ENCODE assay signal across 10 cellular contexts in genomic region chr2:85355521-85355920, GRCh38. TPM values are rescaled to one million over a fixed set of nuclear protein-coding genes. Genes with fewer than 3 reads are reported as not detected.
DNase-seq lines count a peak whose midpoint lies in the region; ATAC-seq, FAIRE-seq and TF ChIP-seq lines count a peak whose summit lies in the region.
"Had no signal": no experiment of that assay in that cellular context is flagged by ENCODE, and none has a peak within 500 bp of the region (broad histone marks: within the 10 kb centered on the region; RNA-seq: fewer than 3 reads in every experiment).

No MANE protein-coding gene starts in this region.

- no peaks in the 10 kb centered on the region for H3K9me3 ChIP-seq in ascending aorta
- H3K9me3 ChIP-seq in HepG2 (ENCODE audit: low read length): no peaks in the 10 kb centered on the region

- H3K27me3 ChIP-seq in ascending aorta (no peaks in the 10 kb centered on the region), HepG2 (ENCODE audit: control insufficient read depth in 1 of 2, insufficient read depth in 2 of 2, low read length in 2 of 2) (no peaks in the 10 kb centered on the region; a peak in 1 of 5 replicates)

- peaks cover 9 to 20% of the 10 kb centered on the region in 2 donors for H3K36me3 ChIP-seq in ascending aorta
- H3K36me3 ChIP-seq in HepG2 (replicated peaks in 1 of 2; ENCODE audit: control insufficient read depth in 1 of 2, insufficient read depth in 2 of 2, low read length in 2 of 2): peaks cover 9 to 16% of the 10 kb centered on the region in 2 experiments

- H3K79me2 ChIP-seq in HepG2 (ENCODE audit: insufficient read depth, low read length): peaks cover 35% of the 10 kb centered on the region

- H2AFZ ChIP-seq in HepG2 (ENCODE audit: low read length): no peak overlapping the region

- no peak for DNase-seq in activated T-cell treated with anti-CD3 and anti-CD28 coated beads, Interleukin-2, amount 50 U/mL, for 72 hours
- DNase-seq in activated T-cell treated with anti-CD3 and anti-CD28 coated beads, Interleukin-2, amount 50 U/mL, for 1 hour: no peak
- DNase-seq in ascending aorta (ENCODE audit: low spot score in 2 of 2) (no peak), HepG2 (ENCODE audit: low spot score) (no peak), type B pancreatic cell (ENCODE audit: extremely low spot score, unreplicated experiment) (no peak), mucosa of gallbladder (ENCODE audit: low spot score) (no peak)
- DNase-seq in stimulated activated naive CD4-positive, alpha-beta T cell (lab: John Stamatoyannopoulos, UW): no peak
- DNase-seq: activated gamma-delta T cell had no signal

- H3K4me1 Mint-ChIP-seq in activated T-cell treated with anti-CD3 and anti-CD28 coated beads, Interleukin-2, amount 50 U/mL, for 72 hours (ENCODE audit: low read depth): peaks cover 47% of the 10 kb centered on the region
- peaks cover 29% of the 10 kb centered on the region for H3K4me1 Mint-ChIP-seq in type B pancreatic cell (ENCODE audit: unreplicated experiment)

- peak overlapping the region; percentile 98 to 99 for H3K4me3 Mint-ChIP-seq in activated T-cell treated with anti-CD3 and anti-CD28 coated beads, Interleukin-2, amount 50 U/mL, for 72 hours
- peak overlapping the region; percentile 100 for H3K4me3 Mint-ChIP-seq in type B pancreatic cell

- no peaks in the 10 kb centered on the region for H3K27me3 Mint-ChIP-seq in activated T-cell treated with anti-CD3 and anti-CD28 coated beads, Interleukin-2, amount 50 U/mL, for 72 hours (ENCODE audit: low read depth)
- no peaks in the 10 kb centered on the region for H3K27me3 Mint-ChIP-seq in type B pancreatic cell

- peaks cover 11 to 13% of the 10 kb centered on the region in 2 donors for H3K4me1 ChIP-seq in ascending aorta
- H3K4me1 ChIP-seq in HepG2 (ENCODE audit: insufficient read depth, low read length): peaks cover 33% of the 10 kb centered on the region

- POLR2A ChIA-PET in HepG2 (lab: Yijun Ruan, JAX): interaction anchor here (1.0 to 8.5 kb wide), 11 partner anchors 9 to 241 kb away, joined by 3 to 142 read pairs (median 21); partner anchors contain the start of genes MAT2A, SH2D6 and TGOLN2

- peak overlapping the region; percentile 80 for H3K4me2 ChIP-seq in HepG2 (ENCODE audit: low read depth, low read length)

- no peak for ATAC-seq in activated T-cell treated with anti-CD3 and anti-CD28 coated beads, Interleukin-2, amount 50 U/mL, for 72 hours (replicated peaks in 1 of 2)
- ATAC-seq in HepG2: no peak
- ATAC-seq in HG02588 (IDR thresholded peaks at IDR 0.05; ENCODE audit: unreplicated experiment): no peak

- H4K20me1 ChIP-seq in HepG2 (ENCODE audit: insufficient read depth, low read length): no peaks in the 10 kb centered on the region

- no peak for TF ChIP-seq RAD21 in HepG2 (CRISPR knock-in tag; IDR thresholded peaks at IDR 0.05)

- no peak for FAIRE-seq in HepG2 (lab: Jason Lieb, UNC)
- FAIRE-seq: G401.6 had no signal

- peak overlapping the region; percentile 89 for H3K9ac ChIP-seq in HepG2 (ENCODE audit: insufficient read depth, low read depth, low read length)

- H3K27ac ChIP-seq in ascending aorta (no peak overlapping the region), HepG2 (ENCODE audit: extremely low read length, insufficient read depth, low read length) (no peak overlapping the region)

- in situ Hi-C loops in HepG2 (cut with HindIII; ENCODE audit: extremely low pct_ligation_motif_present, low pct_unique_long_range_greater_than_20kb): no loop called here

- H3K9me3 Mint-ChIP-seq in activated T-cell treated with anti-CD3 and anti-CD28 coated beads, Interleukin-2, amount 50 U/mL, for 72 hours: no peaks in the 10 kb centered on the region
- H3K9me3 Mint-ChIP-seq in type B pancreatic cell: no peaks in the 10 kb centered on the region

- no peak for TF ChIP-seq POLR2A in HepG2 (IDR thresholded peaks at IDR 0.05; ENCODE audit: insufficient read depth in 1 of 2, low read depth in 2 of 2, low read length in 2 of 2)

- CTCF ChIA-PET in HepG2 (lab: Yijun Ruan, JAX; ENCODE audit: low intra/inter-chr PET ratio, low total read pairs): no interaction called here

- WGBS in HepG2 (ENCODE audit: low lambda C conversion rate): 67% methylated on average over 3 of the region's 3 CpGs

- H3K4me3 ChIP-seq in ascending aorta: peak overlapping the region; percentile 81 to 83
- peak overlapping the region; percentile 89 to 93 (median 91) for H3K4me3 ChIP-seq in HepG2 (replicated peaks in 1 of 3; ENCODE audit: insufficient read depth in 1 of 3, low read depth in 2 of 3, low read length in 3 of 3)

- H3K36me3 Mint-ChIP-seq in activated T-cell treated with anti-CD3 and anti-CD28 coated beads, Interleukin-2, amount 50 U/mL, for 72 hours (ENCODE audit: insufficient read depth in 2 of 2): peaks cover 7 to 9% of the 10 kb centered on the region in 2 donors
- H3K36me3 Mint-ChIP-seq in type B pancreatic cell: peaks cover 2% of the 10 kb centered on the region

- TF ChIP-seq EP300 in HepG2 (IDR thresholded peaks at IDR 0.05; ENCODE audit: low read depth in 2 of 2, low read length in 2 of 2): no peak
- TF ChIP-seq EP300 in HepG2 (CRISPR knock-in tag; IDR thresholded peaks at IDR 0.05; ENCODE audit: borderline replicate concordance): no peak

- no TSS peak for BruUV-seq in HepG2 (replicated peaks; lab: Mats Ljungman, UMichigan)

- peak overlapping the region; percentile 9 for H3K27ac Mint-ChIP-seq in activated T-cell treated with anti-CD3 and anti-CD28 coated beads, Interleukin-2, amount 50 U/mL, for 72 hours
- no peak overlapping the region for H3K27ac Mint-ChIP-seq in type B pancreatic cell

- intact Hi-C loops in ascending aorta (cut with DNase I) (loop anchor here (2.0 kb wide), 1 partner anchor 63 kb away; the partner anchor contains the start of gene SH2D6), HepG2 (cut with micrococcal nuclease; ENCODE audit: unreplicated experiment) (no loop called here)

- no peak for TF ChIP-seq CTCF in ascending aorta (IDR thresholded peaks at IDR 0.05)
- TF ChIP-seq CTCF in HepG2 (CRISPR knock-in tag; IDR thresholded peaks at IDR 0.05): no peak
- no peak for TF ChIP-seq CTCF in type B pancreatic cell (conservative IDR thresholded peaks at IDR 0.05)

RNA-seq across cellular contexts. Expression of gene ELMOD3, which starts 1.0 kb away (rescaled TPM):
- total RNA-seq in activated T-cell treated with anti-CD3 and anti-CD28 coated beads, Interleukin-2, amount 50 U/mL, for 72 hours: 10 to 100 TPM; 19.3 to 23.7 TPM
- 7.1 TPM for total RNA-seq in ascending aorta
- total RNA-seq in HepG2 (2016; rRNA removed; fragmentation: Illumina TruSeq; extraction: Trizol): 10.3 and 13.3 TPM in 2 replicates
- 6.9 and 7.5 TPM in 2 replicates for total RNA-seq in HepG2 (2016; cell fraction: cytosol; rRNA removed; fragmentation: Illumina TruSeq; extraction: Trizol; ENCODE audit: low read depth)
- total RNA-seq in HepG2 (2016; cell fraction: insoluble cytoplasmic fraction; rRNA removed; fragmentation: Illumina TruSeq; extraction: Trizol): 10.3 and 15.0 TPM in 2 replicates
- total RNA-seq in HepG2 (2016; cell fraction: membrane; rRNA removed; fragmentation: Illumina TruSeq; extraction: Trizol): 8.8 and 9.5 TPM in 2 replicates
- total RNA-seq in HepG2 (2016; cell fraction: nucleus; rRNA removed; fragmentation: Illumina TruSeq; extraction: Trizol): 16.6 and 22.7 TPM in 2 replicates
- polyA plus RNA-seq in HepG2 (2011; rRNA removed): 19.5 and 21.4 TPM in 2 replicates
- polyA plus RNA-seq in HepG2 (2011; cell fraction: cytosol; rRNA removed): 11.0 and 11.1 TPM in 2 replicates
- 56.3 and 61.9 TPM in 2 replicates for polyA plus RNA-seq in HepG2 (2011; cell fraction: nucleus; rRNA removed)
- polyA plus RNA-seq in HepG2 (2012): 9.6 and 10.3 TPM in 2 replicates
- 2.4 and 3.2 TPM in 2 replicates for polyA plus RNA-seq in HepG2 (2016; cell fraction: cytosol; fragmentation: Illumina TruSeq; extraction: Trizol; ENCODE audit: low read depth)
- polyA plus RNA-seq in HepG2 (2016; cell fraction: insoluble cytoplasmic fraction; fragmentation: Illumina TruSeq; extraction: Trizol; ENCODE audit: low read depth): 9.4 TPM in 2 replicates
- polyA plus RNA-seq in HepG2 (2016; cell fraction: membrane; fragmentation: Illumina TruSeq; extraction: Trizol; ENCODE audit: low read depth): 6.4 and 6.6 TPM in 2 replicates
- polyA plus RNA-seq in HepG2 (2016; cell fraction: nucleus; fragmentation: Illumina TruSeq; extraction: Trizol; ENCODE audit: insufficient read depth, low read depth): 34.9 and 37.5 TPM in 2 replicates
- 14.8 and 18.1 TPM in 2 replicates for polyA minus RNA-seq in HepG2 (2011; rRNA and poly(A)+ RNA removed; ENCODE audit: low replicate concordance)
- 3.2 and 4.1 TPM in 2 replicates for polyA minus RNA-seq in HepG2 (2011; cell fraction: cytosol; rRNA and poly(A)+ RNA removed)
- polyA minus RNA-seq in HepG2 (2011; cell fraction: nucleus; rRNA and poly(A)+ RNA removed): 19.1 and 24.5 TPM in 2 replicates
- 14.6 and 22.2 TPM in 2 replicates for total RNA-seq in type B pancreatic cell (ENCODE audit: low replicate concordance)
- total RNA-seq in mucosa of gallbladder: 30.3 TPM

RNA-seq across cellular contexts. Expression of gene RETSAT, which starts 1.2 kb away (rescaled TPM):
- 10 to 100 TPM; 26.8 to 31.8 TPM for total RNA-seq in activated T-cell treated with anti-CD3 and anti-CD28 coated beads, Interleukin-2, amount 50 U/mL, for 72 hours
- 20.6 TPM for total RNA-seq in ascending aorta
- total RNA-seq in HepG2 (2016; rRNA removed; fragmentation: Illumina TruSeq; extraction: Trizol): 17.2 and 46.7 TPM in 2 replicates
- total RNA-seq in HepG2 (2016; cell fraction: cytosol; rRNA removed; fragmentation: Illumina TruSeq; extraction: Trizol; ENCODE audit: low read depth): 10.9 and 12.3 TPM in 2 replicates
- 18.1 and 44.6 TPM in 2 replicates for total RNA-seq in HepG2 (2016; cell fraction: insoluble cytoplasmic fraction; rRNA removed; fragmentation: Illumina TruSeq; extraction: Trizol)
- total RNA-seq in HepG2 (2016; cell fraction: membrane; rRNA removed; fragmentation: Illumina TruSeq; extraction: Trizol): 15.7 and 17.3 TPM in 2 replicates
- 50.8 and 58.5 TPM in 2 replicates for total RNA-seq in HepG2 (2016; cell fraction: nucleus; rRNA removed; fragmentation: Illumina TruSeq; extraction: Trizol)
- 61.0 and 88.0 TPM in 2 replicates for polyA plus RNA-seq in HepG2 (2011; rRNA removed)
- 45.6 and 61.3 TPM in 2 replicates for polyA plus RNA-seq in HepG2 (2011; cell fraction: cytosol; rRNA removed)
- polyA plus RNA-seq in HepG2 (2011; cell fraction: nucleus; rRNA removed): 145 and 168 TPM in 2 replicates
- 76.9 and 78.5 TPM in 2 replicates for polyA plus RNA-seq in HepG2 (2012)
- 4.6 and 4.8 TPM in 2 replicates for polyA plus RNA-seq in HepG2 (2016; cell fraction: cytosol; fragmentation: Illumina TruSeq; extraction: Trizol; ENCODE audit: low read depth)
- 15.6 and 17.6 TPM in 2 replicates for polyA plus RNA-seq in HepG2 (2016; cell fraction: insoluble cytoplasmic fraction; fragmentation: Illumina TruSeq; extraction: Trizol; ENCODE audit: low read depth)
- polyA plus RNA-seq in HepG2 (2016; cell fraction: membrane; fragmentation: Illumina TruSeq; extraction: Trizol; ENCODE audit: low read depth): 9.2 and 10.8 TPM in 2 replicates
- polyA plus RNA-seq in HepG2 (2016; cell fraction: nucleus; fragmentation: Illumina TruSeq; extraction: Trizol; ENCODE audit: insufficient read depth, low read depth): 96.7 and 99.7 TPM in 2 replicates
- polyA minus RNA-seq in HepG2 (2011; rRNA and poly(A)+ RNA removed; ENCODE audit: low replicate concordance): 163 and 207 TPM in 2 replicates
- 39.9 and 52.7 TPM in 2 replicates for polyA minus RNA-seq in HepG2 (2011; cell fraction: cytosol; rRNA and poly(A)+ RNA removed)
- polyA minus RNA-seq in HepG2 (2011; cell fraction: nucleus; rRNA and poly(A)+ RNA removed): 60.9 and 82.7 TPM in 2 replicates
- 31.3 and 39.8 TPM in 2 replicates for total RNA-seq in type B pancreatic cell (ENCODE audit: low replicate concordance)
- 86.4 TPM for total RNA-seq in mucosa of gallbladder

RNA-seq across cellular contexts. Expression of gene TGOLN2, which starts 27.7 kb away (rescaled TPM):
- total RNA-seq in activated T-cell treated with anti-CD3 and anti-CD28 coated beads, Interleukin-2, amount 50 U/mL, for 72 hours: 100 to 1,000 TPM; 102 to 106 TPM
- total RNA-seq in ascending aorta (111 TPM), HepG2 (2016; rRNA removed; fragmentation: Illumina TruSeq; extraction: Trizol) (62.5 and 99.6 TPM in 2 replicates), type B pancreatic cell (ENCODE audit: low replicate concordance) (54.0 and 65.3 TPM in 2 replicates), mucosa of gallbladder (237 TPM)
- 10.8 and 10.9 TPM in 2 replicates for total RNA-seq in HepG2 (2016; cell fraction: cytosol; rRNA removed; fragmentation: Illumina TruSeq; extraction: Trizol; ENCODE audit: low read depth)
- total RNA-seq in HepG2 (2016; cell fraction: insoluble cytoplasmic fraction; rRNA removed; fragmentation: Illumina TruSeq; extraction: Trizol): 56.7 and 97.1 TPM in 2 replicates
- 20.9 and 22.6 TPM in 2 replicates for total RNA-seq in HepG2 (2016; cell fraction: membrane; rRNA removed; fragmentation: Illumina TruSeq; extraction: Trizol)
- 124 and 151 TPM in 2 replicates for total RNA-seq in HepG2 (2016; cell fraction: nucleus; rRNA removed; fragmentation: Illumina TruSeq; extraction: Trizol)
- polyA plus RNA-seq in HepG2 (2011; rRNA removed): 143 and 155 TPM in 2 replicates
- polyA plus RNA-seq in HepG2 (2011; cell fraction: cytosol; rRNA removed): 88.2 and 122 TPM in 2 replicates
- polyA plus RNA-seq in HepG2 (2011; cell fraction: nucleus; rRNA removed): 116 and 157 TPM in 2 replicates
- 86.0 and 95.7 TPM in 2 replicates for polyA plus RNA-seq in HepG2 (2012)
- 4.3 and 4.5 TPM in 2 replicates for polyA plus RNA-seq in HepG2 (2016; cell fraction: cytosol; fragmentation: Illumina TruSeq; extraction: Trizol; ENCODE audit: low read depth)
- polyA plus RNA-seq in HepG2 (2016; cell fraction: insoluble cytoplasmic fraction; fragmentation: Illumina TruSeq; extraction: Trizol; ENCODE audit: low read depth): 51.8 and 59.4 TPM in 2 replicates
- 10.0 and 10.7 TPM in 2 replicates for polyA plus RNA-seq in HepG2 (2016; cell fraction: membrane; fragmentation: Illumina TruSeq; extraction: Trizol; ENCODE audit: low read depth)
- polyA plus RNA-seq in HepG2 (2016; cell fraction: nucleus; fragmentation: Illumina TruSeq; extraction: Trizol; ENCODE audit: insufficient read depth, low read depth): 170 and 178 TPM in 2 replicates
- 35.4 and 110 TPM in 2 replicates for polyA minus RNA-seq in HepG2 (2011; rRNA and poly(A)+ RNA removed; ENCODE audit: low replicate concordance)
- polyA minus RNA-seq in HepG2 (2011; cell fraction: cytosol; rRNA and poly(A)+ RNA removed): 83.6 and 87.9 TPM in 2 replicates
- 120 and 144 TPM in 2 replicates for polyA minus RNA-seq in HepG2 (2011; cell fraction: nucleus; rRNA and poly(A)+ RNA removed)

RNA-seq across cellular contexts. Expression of gene CAPG, which starts 54.6 kb away (rescaled TPM):
- total RNA-seq in activated T-cell treated with anti-CD3 and anti-CD28 coated beads, Interleukin-2, amount 50 U/mL, for 72 hours: 10 to 100 TPM; 58.4 to 83.6 TPM
- 179 TPM for total RNA-seq in ascending aorta
- 18.2 and 26.5 TPM in 2 replicates for total RNA-seq in HepG2 (2016; rRNA removed; fragmentation: Illumina TruSeq; extraction: Trizol)
- total RNA-seq in HepG2 (2016; cell fraction: cytosol; rRNA removed; fragmentation: Illumina TruSeq; extraction: Trizol; ENCODE audit: low read depth): 3.5 and 5.7 TPM in 2 replicates
- 22.4 and 25.2 TPM in 2 replicates for total RNA-seq in HepG2 (2016; cell fraction: insoluble cytoplasmic fraction; rRNA removed; fragmentation: Illumina TruSeq; extraction: Trizol)
- total RNA-seq in HepG2 (2016; cell fraction: membrane; rRNA removed; fragmentation: Illumina TruSeq; extraction: Trizol): 7.7 TPM in 2 replicates
- 6.2 and 8.8 TPM in 2 replicates for total RNA-seq in HepG2 (2016; cell fraction: nucleus; rRNA removed; fragmentation: Illumina TruSeq; extraction: Trizol)
- 10.6 and 12.7 TPM in 2 replicates for polyA plus RNA-seq in HepG2 (2011; rRNA removed)
- polyA plus RNA-seq in HepG2 (2011; cell fraction: cytosol; rRNA removed): 7.9 and 13.0 TPM in 2 replicates
- polyA plus RNA-seq in HepG2 (2011; cell fraction: nucleus; rRNA removed): 6.3 and 7.4 TPM in 2 replicates
- 6.7 and 7.8 TPM in 2 replicates for polyA plus RNA-seq in HepG2 (2012)
- polyA plus RNA-seq in HepG2 (2016; cell fraction: cytosol; fragmentation: Illumina TruSeq; extraction: Trizol; ENCODE audit: low read depth): 2.9 and 4.2 TPM in 2 replicates
- polyA plus RNA-seq in HepG2 (2016; cell fraction: insoluble cytoplasmic fraction; fragmentation: Illumina TruSeq; extraction: Trizol; ENCODE audit: low read depth): 18.1 and 22.6 TPM in 2 replicates
- polyA plus RNA-seq in HepG2 (2016; cell fraction: membrane; fragmentation: Illumina TruSeq; extraction: Trizol; ENCODE audit: low read depth): 3.2 and 4.7 TPM in 2 replicates
- polyA plus RNA-seq in HepG2 (2016; cell fraction: nucleus; fragmentation: Illumina TruSeq; extraction: Trizol; ENCODE audit: insufficient read depth, low read depth): 11.5 and 13.0 TPM in 2 replicates
- 9.5 and 243 TPM in 2 replicates for polyA minus RNA-seq in HepG2 (2011; rRNA and poly(A)+ RNA removed; ENCODE audit: low replicate concordance)
- 5.7 and 10.2 TPM in 2 replicates for polyA minus RNA-seq in HepG2 (2011; cell fraction: cytosol; rRNA and poly(A)+ RNA removed)
- polyA minus RNA-seq in HepG2 (2011; cell fraction: nucleus; rRNA and poly(A)+ RNA removed): 3.7 and 5.7 TPM in 2 replicates
- total RNA-seq in type B pancreatic cell (ENCODE audit: low replicate concordance): 61.1 and 195 TPM in 2 replicates
- total RNA-seq in mucosa of gallbladder: 125 TPM
